ENCODE assay signal across 1 cellular context in the genomic region with DNA sequence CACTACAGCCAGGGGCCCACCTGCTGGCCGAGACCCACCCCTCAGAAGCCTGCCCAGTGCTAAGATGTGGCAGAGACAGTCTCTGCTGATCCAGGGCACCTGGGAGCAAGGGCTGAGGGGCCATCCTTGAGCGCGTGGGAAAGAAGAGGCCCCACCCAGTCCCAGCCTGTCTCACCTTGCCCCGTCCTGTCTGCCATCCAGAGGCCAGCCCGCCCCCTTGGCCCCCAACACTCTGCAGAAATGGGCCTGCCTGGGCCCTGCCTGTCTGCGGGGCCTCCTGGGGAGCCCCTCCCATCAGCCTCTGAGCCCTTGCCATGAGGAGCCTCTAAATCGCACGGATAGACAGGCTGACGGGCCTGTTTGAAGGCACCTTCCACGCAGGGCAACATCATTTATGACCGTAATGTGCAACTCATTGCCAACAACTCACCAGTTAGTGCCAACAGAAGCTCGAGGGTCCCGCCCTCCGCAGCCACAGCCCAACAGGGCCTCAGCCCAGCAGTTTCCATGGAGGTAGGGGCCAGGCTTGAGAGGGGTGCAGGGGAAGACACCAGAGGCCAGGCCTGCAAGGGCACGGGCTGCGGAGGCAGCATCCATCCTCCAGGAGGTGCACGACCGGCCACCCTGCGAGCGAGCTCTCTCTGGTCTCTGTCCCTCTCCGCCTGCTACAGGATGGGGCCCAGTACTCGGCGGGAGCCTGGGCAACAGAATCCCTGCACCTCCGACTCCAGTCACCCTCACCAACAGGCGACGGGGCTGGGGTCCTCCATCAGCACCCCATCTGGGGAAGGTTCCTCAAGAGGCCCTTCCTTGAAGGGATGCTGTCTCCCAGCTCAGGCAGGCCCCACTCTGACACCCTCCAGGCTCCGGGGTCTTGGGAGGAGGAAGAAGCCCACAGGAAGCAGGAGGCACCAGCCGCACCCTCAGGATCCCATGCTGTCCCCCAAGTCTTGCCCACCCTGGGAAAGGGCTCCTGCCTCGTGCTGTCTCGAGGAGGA.
TF ChIP-seq lines count a peak whose summit lies in the region.

No MANE protein-coding gene starts in this region.

TF ChIP-seq in H1, 55 proteins besides CTCF, POLR2A, EP300 and RAD21:
- TF ChIP-seq GABPA (IDR thresholded peaks at IDR 0.05; ENCODE audit: borderline replicate concordance, insufficient read depth, low read length) (no peak; the same call in 1 of the 2 replicates), POLR2AphosphoS5 (IDR thresholded peaks at IDR 0.05; ENCODE audit: low read depth, low read length) (no peak), TAF1 (IDR thresholded peaks at IDR 0.05; ENCODE audit: low read depth, low read length) (no peak), HDAC6 (IDR thresholded peaks at IDR 0.05; ENCODE audit: low read depth, low read length) (no peak), GTF2F1 (IDR thresholded peaks at IDR 0.05; ENCODE audit: borderline replicate concordance, low read depth, low read length) (no peak), ASH2L (IDR thresholded peaks at IDR 0.05; ENCODE audit: low read length) (no peak)
